Comparison of ENCODE assay signal across 1 cellular context in genomic region chr20:55103188-55103587, GRCh38.
A peak's percentile ranks its signal among the peaks of the same experiment; 100 is the strongest.
TF ChIP-seq lines count a peak whose summit lies in the region.

No MANE protein-coding gene starts in this region.

TF ChIP-seq in K562, 482 proteins besides CTCF, POLR2A, EP300 and RAD21 (continued from another document and continues in another):
- no peak for TF ChIP-seq PHF20 (IDR thresholded peaks at IDR 0.05; ENCODE audit: partially characterized antibody)
- no peak for TF ChIP-seq E2F3 (CRISPR knock-in tag; IDR thresholded peaks at IDR 0.05)
- TF ChIP-seq SAP30 (IDR thresholded peaks at IDR 0.05; ENCODE audit: borderline replicate concordance, insufficient read depth, low read depth, low read length, poor library complexity, severe bottlenecking) = no peak
- no peak for TF ChIP-seq BCLAF1 (IDR thresholded peaks at IDR 0.05; ENCODE audit: borderline replicate concordance in 1 of 2, control insufficient read depth in 1 of 2, low read depth in 2 of 2, low read length in 1 of 2)
- no peak for TF ChIP-seq ZBTB2 (IDR thresholded peaks at IDR 0.05)
- TF ChIP-seq FOS (IDR thresholded peaks at IDR 0.05; ENCODE audit: extremely low read depth, insufficient read length) = no peak
- no peak for TF ChIP-seq ILF3 (IDR thresholded peaks at IDR 0.05; ENCODE audit: borderline replicate concordance)
- TF ChIP-seq SUPT5H (IDR thresholded peaks at IDR 0.05) = no peak
- TF ChIP-seq HDAC3 (IDR thresholded peaks at IDR 0.05; ENCODE audit: borderline replicate concordance, partially characterized antibody) = peak; percentile 67
- no peak for TF ChIP-seq RHOXF2B (CRISPR knock-in tag; conservative IDR thresholded peaks at IDR 0.05)
- TF ChIP-seq LEF1 (IDR thresholded peaks at IDR 0.05) = peak; percentile 84
- peak; percentile 79 for TF ChIP-seq TCF3 (CRISPR knock-in tag; IDR thresholded peaks at IDR 0.05)
- no peak for TF ChIP-seq NFYB (IDR thresholded peaks at IDR 0.05; ENCODE audit: extremely low read depth, insufficient read length)
- TF ChIP-seq ZNF75A (CRISPR knock-in tag; IDR thresholded peaks at IDR 0.05) = no peak
- TF ChIP-seq CREB3 (tag; conservative IDR thresholded peaks at IDR 0.05; ENCODE audit: low read depth) = no peak
- TF ChIP-seq TSC22D4 (tag; IDR thresholded peaks at IDR 0.05) = no peak
- TF ChIP-seq LARP7 (IDR thresholded peaks at IDR 0.05) = no peak
- TF ChIP-seq, protein P1, sequence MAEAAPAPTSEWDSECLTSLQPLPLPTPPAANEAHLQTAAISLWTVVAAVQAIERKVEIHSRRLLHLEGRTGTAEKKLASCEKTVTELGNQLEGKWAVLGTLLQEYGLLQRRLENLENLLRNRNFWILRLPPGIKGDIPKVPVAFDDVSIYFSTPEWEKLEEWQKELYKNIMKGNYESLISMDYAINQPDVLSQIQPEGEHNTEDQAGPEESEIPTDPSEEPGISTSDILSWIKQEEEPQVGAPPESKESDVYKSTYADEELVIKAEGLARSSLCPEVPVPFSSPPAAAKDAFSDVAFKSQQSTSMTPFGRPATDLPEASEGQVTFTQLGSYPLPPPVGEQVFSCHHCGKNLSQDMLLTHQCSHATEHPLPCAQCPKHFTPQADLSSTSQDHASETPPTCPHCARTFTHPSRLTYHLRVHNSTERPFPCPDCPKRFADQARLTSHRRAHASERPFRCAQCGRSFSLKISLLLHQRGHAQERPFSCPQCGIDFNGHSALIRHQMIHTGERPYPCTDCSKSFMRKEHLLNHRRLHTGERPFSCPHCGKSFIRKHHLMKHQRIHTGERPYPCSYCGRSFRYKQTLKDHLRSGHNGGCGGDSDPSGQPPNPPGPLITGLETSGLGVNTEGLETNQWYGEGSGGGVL (CRISPR knock-in tag; IDR thresholded peaks at IDR 0.05) = no peak
- 0 out of 2 replicates have a peak, but pooled peaks have one; percentile 2 for TF ChIP-seq MAFK (IDR thresholded peaks at IDR 0.05; ENCODE audit: low read length)
- TF ChIP-seq ZNF778 (CRISPR knock-in tag; IDR thresholded peaks at IDR 0.05) = no peak
- no peak for TF ChIP-seq CHD7 (IDR thresholded peaks at IDR 0.05; ENCODE audit: low read depth, low read length)
- peak; percentile 30; the same call in 1 of the 2 replicates for TF ChIP-seq CBX1 (IDR thresholded peaks at IDR 0.05; ENCODE audit: low read depth)
- TF ChIP-seq CBX3 (IDR thresholded peaks at IDR 0.05; ENCODE audit: borderline replicate concordance in 1 of 2, low read length in 2 of 2) = peak in 1 of 2 experiments; percentile 80; a peak in 1 of 3 replicates
- TF ChIP-seq GTF2E2 (tag; IDR thresholded peaks at IDR 0.05) = no peak
- TF ChIP-seq ZNF184 (CRISPR knock-in tag; IDR thresholded peaks at IDR 0.05) = no peak
- TF ChIP-seq TCF7 (IDR thresholded peaks at IDR 0.05; ENCODE audit: borderline replicate concordance) = no peak
- no peak for TF ChIP-seq MAFF (IDR thresholded peaks at IDR 0.05; ENCODE audit: low read length)
- TF ChIP-seq ZC3H11A (IDR thresholded peaks at IDR 0.05; ENCODE audit: low read depth, low read length) = no peak
- no peak for TF ChIP-seq ZNF57 (CRISPR knock-in tag; IDR thresholded peaks at IDR 0.05)
- TF ChIP-seq IFI16 (CRISPR knock-in tag; IDR thresholded peaks at IDR 0.05) = peak; percentile 51; the same call in 1 of the 2 replicates
- TF ChIP-seq, protein P2, sequence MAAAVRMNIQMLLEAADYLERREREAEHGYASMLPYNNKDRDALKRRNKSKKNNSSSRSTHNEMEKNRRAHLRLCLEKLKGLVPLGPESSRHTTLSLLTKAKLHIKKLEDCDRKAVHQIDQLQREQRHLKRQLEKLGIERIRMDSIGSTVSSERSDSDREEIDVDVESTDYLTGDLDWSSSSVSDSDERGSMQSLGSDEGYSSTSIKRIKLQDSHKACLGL (CRISPR knock-in tag; IDR thresholded peaks at IDR 0.05; ENCODE audit: borderline replicate concordance, poor library complexity, severe bottlenecking) = peak; percentile 50
- TF ChIP-seq ARID2 (IDR thresholded peaks at IDR 0.05) = no peak
- TF ChIP-seq, protein P3, sequence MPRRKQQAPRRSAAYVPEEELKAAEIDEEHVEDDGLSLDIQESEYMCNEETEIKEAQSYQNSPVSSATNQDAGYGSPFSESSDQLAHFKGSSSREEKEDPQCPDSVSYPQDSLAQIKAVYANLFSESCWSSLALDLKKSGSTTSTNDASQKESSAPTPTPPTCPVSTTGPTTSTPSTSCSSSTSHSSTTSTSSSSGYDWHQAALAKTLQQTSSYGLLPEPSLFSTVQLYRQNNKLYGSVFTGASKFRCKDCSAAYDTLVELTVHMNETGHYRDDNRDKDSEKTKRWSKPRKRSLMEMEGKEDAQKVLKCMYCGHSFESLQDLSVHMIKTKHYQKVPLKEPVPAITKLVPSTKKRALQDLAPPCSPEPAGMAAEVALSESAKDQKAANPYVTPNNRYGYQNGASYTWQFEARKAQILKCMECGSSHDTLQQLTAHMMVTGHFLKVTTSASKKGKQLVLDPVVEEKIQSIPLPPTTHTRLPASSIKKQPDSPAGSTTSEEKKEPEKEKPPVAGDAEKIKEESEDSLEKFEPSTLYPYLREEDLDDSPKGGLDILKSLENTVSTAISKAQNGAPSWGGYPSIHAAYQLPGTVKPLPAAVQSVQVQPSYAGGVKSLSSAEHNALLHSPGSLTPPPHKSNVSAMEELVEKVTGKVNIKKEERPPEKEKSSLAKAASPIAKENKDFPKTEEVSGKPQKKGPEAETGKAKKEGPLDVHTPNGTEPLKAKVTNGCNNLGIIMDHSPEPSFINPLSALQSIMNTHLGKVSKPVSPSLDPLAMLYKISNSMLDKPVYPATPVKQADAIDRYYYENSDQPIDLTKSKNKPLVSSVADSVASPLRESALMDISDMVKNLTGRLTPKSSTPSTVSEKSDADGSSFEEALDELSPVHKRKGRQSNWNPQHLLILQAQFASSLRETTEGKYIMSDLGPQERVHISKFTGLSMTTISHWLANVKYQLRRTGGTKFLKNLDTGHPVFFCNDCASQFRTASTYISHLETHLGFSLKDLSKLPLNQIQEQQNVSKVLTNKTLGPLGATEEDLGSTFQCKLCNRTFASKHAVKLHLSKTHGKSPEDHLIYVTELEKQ (CRISPR knock-in tag; IDR thresholded peaks at IDR 0.05) = no peak
